ENCODE assay signal across 13 cellular contexts in the genomic region with DNA sequence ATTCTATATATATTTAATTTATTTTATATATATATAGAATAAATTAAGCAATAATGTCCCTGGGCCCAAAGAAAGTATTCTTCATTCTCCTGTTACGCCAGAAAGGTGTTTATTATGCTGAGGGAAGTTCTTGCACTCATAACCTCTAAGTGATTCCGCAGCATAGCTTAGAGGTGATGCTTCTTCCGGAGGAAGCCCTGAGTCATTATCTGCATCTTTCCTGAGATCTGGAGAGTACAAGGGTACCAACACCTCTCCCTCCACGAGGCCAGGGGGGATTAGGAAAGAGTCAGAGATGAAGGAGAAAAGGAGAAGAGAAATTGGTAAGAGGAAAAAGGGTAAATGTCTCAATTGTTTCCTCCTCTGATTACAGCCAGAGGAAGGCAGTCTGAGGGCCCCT. TPM values are rescaled to one million over a fixed set of nuclear protein-coding genes. Genes with fewer than 3 reads are reported as not detected.
DNase-seq lines count a peak whose midpoint lies in the region; ATAC-seq, FAIRE-seq and TF ChIP-seq lines count a peak whose summit lies in the region.
"Had no signal": no experiment of that assay in that cellular context is flagged by ENCODE, and none has a peak within 500 bp of the region (broad histone marks: within the 10 kb centered on the region; RNA-seq: fewer than 3 reads in every experiment).

No MANE protein-coding gene starts in this region.

- TF ChIP-seq POLR2A in H54 (IDR thresholded peaks at IDR 0.05; ENCODE audit: low read depth, low read length): no peak

- ATAC-seq in PC-3 (peak; percentile 81), GM21447 (IDR thresholded peaks at IDR 0.05; ENCODE audit: unreplicated experiment) (no peak)
- ATAC-seq: natural killer cell treated with Interleukin-12 subunit alpha and Interleukin-12 subunit beta and Interleukin-15 and Interleukin-18, amount 100 ng/mL, for 72 hours had no signal

- H3K9me2 ChIP-seq in PC-3 (replicated peaks; ENCODE audit: low read length): no peaks in the 10 kb centered on the region

- H3K4me2 ChIP-seq in PC-3 (ENCODE audit: low read length): 0 out of 2 replicates have a peak overlapping the region, but pooled peaks have one; percentile 15
- peak overlapping the region; percentile 16 for H3K4me2 ChIP-seq in osteoblast (ENCODE audit: insufficient read depth, low read length)

- no peaks in the 10 kb centered on the region for H3K9me3 ChIP-seq in PC-3 (ENCODE audit: low read length)
- H3K9me3 ChIP-seq in osteoblast (ENCODE audit: low read depth, low read length): no peaks in the 10 kb centered on the region
- H3K9me3 ChIP-seq: sigmoid colon had no signal

- H3K27me3 ChIP-seq in PC-3 (ENCODE audit: low read length): no peaks in the 10 kb centered on the region
- no peaks in the 10 kb centered on the region for H3K27me3 ChIP-seq in brain microvascular endothelial cell (replicated peaks)
- H3K27me3 ChIP-seq in osteoblast (ENCODE audit: insufficient read depth, low read length): no peaks in the 10 kb centered on the region
- H3K27me3 ChIP-seq: sigmoid colon had no signal

- H3K79me2 ChIP-seq in PC-3 (ENCODE audit: low read length) (no peaks in the 10 kb centered on the region), osteoblast (ENCODE audit: insufficient read depth, low read length) (no peaks in the 10 kb centered on the region)

- H3K27ac ChIP-seq in PC-3 (ENCODE audit: low read length) (no peak overlapping the region), brain microvascular endothelial cell (no peak overlapping the region), osteoblast (ENCODE audit: low read depth, low read length) (no peak overlapping the region)
- H3K27ac ChIP-seq: sigmoid colon had no signal

- H3K36me3 ChIP-seq in PC-3 (ENCODE audit: low read depth, low read length): no peaks in the 10 kb centered on the region
- H3K36me3 ChIP-seq in brain microvascular endothelial cell (replicated peaks): no peaks in the 10 kb centered on the region
- H3K36me3 ChIP-seq in osteoblast (ENCODE audit: insufficient read depth, low read length): no peaks in the 10 kb centered on the region
- H3K36me3 ChIP-seq: sigmoid colon had no signal

- DNase-seq in H54 (ENCODE audit: insufficient read length, low spot score) (no peak), PC-3 (peak; percentile 71), brain microvascular endothelial cell (peak; percentile 68), osteoblast (ENCODE audit: insufficient read length, low spot score, missing footprints) (peak; percentile 53), DMS53 treated with DMSO at 0.1 percent for 48 hours (lab: John Stamatoyannopoulos, UW; ENCODE audit: unreplicated experiment) (no peak), DMS153 treated with DMSO at 0.1 percent for 48 hours (lab: John Stamatoyannopoulos, UW; ENCODE audit: unreplicated experiment) (no peak)
- DNase-seq: CD4-positive, alpha-beta memory T cell; glutamatergic neuron; NCI-H2171; sigmoid colon had no signal

- no TSS peak for BruUV-seq in PC-3 (replicated peaks; lab: Mats Ljungman, UMichigan)

- H3F3A ChIP-seq in PC-3 (ENCODE audit: low read length, unreplicated experiment): no peaks in the 10 kb centered on the region

- CTCF ChIA-PET in PC-3 (lab: Charles Lee): interaction anchor here (0.6 kb wide), 1 partner anchor 82 kb away, joined by 3 read pairs; no protein-coding TSS in a partner anchor

- FAIRE-seq in H54 (lab: Jason Lieb, UNC): peak; percentile 87
- FAIRE-seq: RCC 7860 had no signal

- TF ChIP-seq CTCF in PC-3 (conservative IDR thresholded peaks at IDR 0.05; ENCODE audit: low read depth, low read length): no peak
- no peak for TF ChIP-seq CTCF in brain microvascular endothelial cell (IDR thresholded peaks at IDR 0.05; ENCODE audit: low read depth, low read length, missing control alignments)
- no peak for TF ChIP-seq CTCF in osteoblast (IDR thresholded peaks at IDR 0.05; ENCODE audit: extremely low read depth, low read depth, low read length)

- POLR2A ChIA-PET in PC-3 (lab: Charles Lee; ENCODE audit: unreplicated experiment): interaction anchor here (0.6 kb wide), 1 partner anchor 33 kb away, joined by 3 read pairs; no protein-coding TSS in a partner anchor

- intact Hi-C loops in PC-3 (cut with micrococcal nuclease): no loop called here

- H3K4me3 ChIP-seq in PC-3 (ENCODE audit: low read length) (no peak overlapping the region), brain microvascular endothelial cell (ENCODE audit: low read depth, low read length) (no peak overlapping the region), osteoblast (ENCODE audit: insufficient read depth, low read length) (no peak overlapping the region)
- H3K4me3 ChIP-seq: sigmoid colon had no signal

- in situ Hi-C loops in brain microvascular endothelial cell (cut with HindIII; ENCODE audit: low pct_ligation_motif_present, low sequenced_read_pairs): no loop called here

- H3K4me1 ChIP-seq in PC-3 (ENCODE audit: insufficient read depth, low read length) (peaks cover 22% of the 10 kb centered on the region), osteoblast (ENCODE audit: insufficient read depth, low read length) (peaks cover 24% of the 10 kb centered on the region)

- H4K20me1 ChIP-seq in PC-3 (ENCODE audit: low read length): no peaks in the 10 kb centered on the region
- no peaks in the 10 kb centered on the region for H4K20me1 ChIP-seq in osteoblast (ENCODE audit: insufficient read depth, low read length)

- H2AFZ ChIP-seq in PC-3 (ENCODE audit: low read length): 0 out of 2 replicates have a peak overlapping the region, but pooled peaks have one; percentile 24
- no peak overlapping the region for H2AFZ ChIP-seq in osteoblast (ENCODE audit: low read length)

- no peak overlapping the region for H3K9ac ChIP-seq in PC-3 (ENCODE audit: low read length)

RNA-seq across cellular contexts. Expression of gene RTN4, which starts 43.1 kb away (rescaled TPM):
- total RNA-seq in PC-3 (2014; rRNA removed): 150 and 170 TPM in 2 replicates
- 316 and 355 TPM in 2 replicates for total RNA-seq in osteoblast

Comparison
In these comparisons a context has a peak if more than half of its experiments do, and no peak if none do; other contexts are left out.
1. DNase-seq: peak in PC-3 (single experiment), brain microvascular endothelial cell (single experiment) and osteoblast (single experiment); none in H54 (single experiment), DMS53 treated with DMSO at 0.1 percent for 48 hours (single experiment) and DMS153 treated with DMSO at 0.1 percent for 48 hours (single experiment).